In genomic region chr18:74942319-74942910, GRCh38 we compare ENCODE assay signal across 11 cellular contexts.
DNase-seq lines count a peak whose midpoint lies in the region; ATAC-seq lines count a peak whose summit lies in the region.
"Had no signal": no experiment of that assay in that cellular context is flagged by ENCODE, and none has a peak within 500 bp of the region (broad histone marks: within the 10 kb centered on the region; RNA-seq: fewer than 3 reads in every experiment).

No MANE protein-coding gene starts in this region.

- H3K4me3 Mint-ChIP-seq in memory B cell, result peak overlapping the region; percentile 34
- H3K4me3 Mint-ChIP-seq: brain had no signal

- no peaks in the 10 kb centered on the region for H3K9me3 Mint-ChIP-seq in memory B cell
- H3K9me3 Mint-ChIP-seq: brain had no signal

- peaks cover 13% of the 10 kb centered on the region for H3K4me1 Mint-ChIP-seq in memory B cell

- H3K27ac Mint-ChIP-seq in memory B cell, result no peak overlapping the region
- H3K27ac Mint-ChIP-seq: brain had no signal

- no peaks in the 10 kb centered on the region for H3K27me3 Mint-ChIP-seq in memory B cell
- H3K27me3 Mint-ChIP-seq: brain had no signal

- H3K36me3 Mint-ChIP-seq in memory B cell, result peaks cover 2% of the 10 kb centered on the region
- H3K36me3 Mint-ChIP-seq: brain had no signal

- DNase-seq in activated T-cell treated with anti-CD3 and anti-CD28 coated beads for 48 hours (ENCODE audit: low read depth), result peak; percentile 4
- no peak for DNase-seq in activated T-cell treated with anti-CD3 and anti-CD28 coated beads, Interleukin-2, amount 50 U/mL, for 1 hour
- DNase-seq in memory B cell (ENCODE audit: low spot score in 2 of 2), result no peak
- no peak for DNase-seq in COLO668 (lab: John Stamatoyannopoulos, UW; ENCODE audit: unreplicated experiment)
- no peak for DNase-seq in activated CD8-positive, alpha-beta memory T cell treated with anti-CD3 and anti-CD28 coated beads for 24 hours
- DNase-seq in hepatic stellate cell (ENCODE audit: low spot score), result no peak
- DNase-seq: ACHN, NCI-H1436 had no signal

- ATAC-seq in GM21528 (IDR thresholded peaks at IDR 0.05; ENCODE audit: low FRiP score, unreplicated experiment), result peak; percentile 96
- ATAC-seq in HG03469 (IDR thresholded peaks at IDR 0.05; ENCODE audit: unreplicated experiment), result peak; percentile 87
- peak; percentile 87 for ATAC-seq in memory B cell (ENCODE audit: low read depth)
